26 cellular contexts compared by ENCODE assay signal in genomic region chr18:72965616-72966015, GRCh38.
"Had no signal": no experiment of that assay in that cellular context is flagged by ENCODE, and none has a peak within 500 bp of the region (broad histone marks: within the 10 kb centered on the region; RNA-seq: fewer than 3 reads in every experiment).

No MANE protein-coding gene starts in this region.

- FAIRE-seq: keratinocyte had no signal

- ATAC-seq: esophagus mucosa; gastrocnemius medialis; left ventricle myocardium superior; lower lobe of right lung; naive thymus-derived CD8-positive, alpha-beta T cell; sciatic nerve; stimulated activated naive CD8-positive, alpha-beta T cell treated with anti-CD3 and anti-CD28 coated beads, Interleukin-15, amount 100 ng/mL, for 72 hours; upper lobe of right lung had no signal

- H3K4me3 ChIP-seq: dorsolateral prefrontal cortex, gastrocnemius medialis, lower lobe of right lung, prostate gland, right atrium auricular region, smooth muscle cell, suprapubic skin, transverse colon, upper lobe of right lung, uterus had no signal

- DNase-seq: dorsolateral prefrontal cortex; effector CD4-positive, alpha-beta T cell; foreskin fibroblast; gastrocnemius medialis; head of caudate nucleus; left ventricle myocardium superior; lower lobe of right lung; naive thymus-derived CD8-positive, alpha-beta T cell; nephron progenitor cell; nucleus accumbens; stimulated activated CD4-positive, alpha-beta T cell treated with anti-CD3 and anti-CD28 coated beads, Interleukin-12 subunit alpha, Interleukin-12 subunit beta, amount 100 ng/mL, for 4 hours; stimulated activated CD4-positive, alpha-beta T cell treated with anti-CD3 and anti-CD28 coated beads, Interleukin-1b, Interleukin-23, amount 100 ng/mL, for 48 hours; stimulated activated CD4-positive, alpha-beta T cell treated with anti-CD3 and anti-CD28 coated beads, Interleukin-4, amount 100 ng/mL, for 1 hour; stimulated activated CD8-positive, alpha-beta memory T cell treated with anti-CD3 and anti-CD28 coated beads, Interleukin-4, amount 100 ng/mL, for 48 hours; stimulated activated naive CD4-positive, alpha-beta T cell; stimulated activated naive CD8-positive, alpha-beta T cell treated with anti-CD3 and anti-CD28 coated beads, Interleukin-15, amount 100 ng/mL, for 72 hours; transverse colon; upper lobe of right lung; uterus had no signal
